9 cellular contexts compared by ENCODE assay signal in genomic region chr1:215606564-215607168, GRCh38. TPM values are rescaled to one million over a fixed set of nuclear protein-coding genes. Genes with fewer than 3 reads are reported as not detected.
DNase-seq lines count a peak whose midpoint lies in the region; ATAC-seq and TF ChIP-seq lines count a peak whose summit lies in the region.
"Had no signal": no experiment of that assay in that cellular context is flagged by ENCODE, and none has a peak within 500 bp of the region (broad histone marks: within the 10 kb centered on the region; RNA-seq: fewer than 3 reads in every experiment).

No MANE protein-coding gene starts in this region.

- H3K27ac Mint-ChIP-seq in activated T-helper 2 cell treated with anti-CD3 and anti-CD28 coated beads, Interferon-gamma antibody, Interleukin-2, Interleukin-4, amounts not matched to agents 10 μg/mL and 5 μg/mL and 100 μg/mL, durations not matched to agents 14 hours and 24 hours and 36 hours: no peak overlapping the region

- peak; percentile 71 for ATAC-seq in GM21529 (IDR thresholded peaks at IDR 0.05; ENCODE audit: unreplicated experiment)
- ATAC-seq in HG03565 (IDR thresholded peaks at IDR 0.05; ENCODE audit: unreplicated experiment): no peak

- intact Hi-C loops in activated T-helper 2 cell treated with anti-CD3 and anti-CD28 coated beads, Interferon-gamma antibody, Interleukin-2, Interleukin-4, amounts not matched to agents 10 μg/mL and 5 μg/mL and 100 μg/mL, durations not matched to agents 14 hours and 24 hours and 36 hours (cut with micrococcal nuclease): no loop called here

- no peak overlapping the region for H3K4me3 Mint-ChIP-seq in activated T-helper 2 cell treated with anti-CD3 and anti-CD28 coated beads, Interferon-gamma antibody, Interleukin-2, Interleukin-4, amounts not matched to agents 10 μg/mL and 5 μg/mL and 100 μg/mL, durations not matched to agents 14 hours and 24 hours and 36 hours (ENCODE audit: low read depth)

- no peaks in the 10 kb centered on the region for H3K9me3 ChIP-seq in BE2C

- no peak overlapping the region for H3K4me3 ChIP-seq in BE2C (ENCODE audit: low read depth, low read length)

- H3K9me3 Mint-ChIP-seq in activated T-helper 2 cell treated with anti-CD3 and anti-CD28 coated beads, Interferon-gamma antibody, Interleukin-2, Interleukin-4, amounts not matched to agents 10 μg/mL and 5 μg/mL and 100 μg/mL, durations not matched to agents 14 hours and 24 hours and 36 hours: no peaks in the 10 kb centered on the region

- H3K4me1 Mint-ChIP-seq in activated T-helper 2 cell treated with anti-CD3 and anti-CD28 coated beads, Interferon-gamma antibody, Interleukin-2, Interleukin-4, amounts not matched to agents 10 μg/mL and 5 μg/mL and 100 μg/mL, durations not matched to agents 14 hours and 24 hours and 36 hours (ENCODE audit: low read depth): no peaks in the 10 kb centered on the region

- no peaks in the 10 kb centered on the region for H3K27me3 Mint-ChIP-seq in activated T-helper 2 cell treated with anti-CD3 and anti-CD28 coated beads, Interferon-gamma antibody, Interleukin-2, Interleukin-4, amounts not matched to agents 10 μg/mL and 5 μg/mL and 100 μg/mL, durations not matched to agents 14 hours and 24 hours and 36 hours (ENCODE audit: low read depth)

- DNase-seq in BE2C (no peak), RWPE1 (ENCODE audit: low spot score) (peak; percentile 17), iPS-NIHi11 (ENCODE audit: low spot score) (peak; percentile 11), NCI-H2029 treated with DMSO at 0.1 percent for 48 hours (lab: John Stamatoyannopoulos, UW) (no peak)
- no peak for DNase-seq in stimulated activated CD4-positive, alpha-beta T cell treated with anti-CD3 and anti-CD28 coated beads, Interleukin-2, amount 100 ng/mL, for 24 hours
- DNase-seq in activated T-helper 2 cell treated with anti-CD3 and anti-CD28 coated beads, Interferon-gamma antibody, Interleukin-2, Interleukin-4, amounts not matched to agents 10 μg/mL and 5 μg/mL and 100 μg/mL, durations not matched to agents 14 hours and 24 hours and 36 hours (ENCODE audit: low spot score): no peak
- DNase-seq: mesendoderm had no signal

- CTCF ChIA-PET in RWPE1 (lab: Yijun Ruan, JAX): no interaction called here

- H3K27me3 ChIP-seq in BE2C: no peaks in the 10 kb centered on the region

- H3K36me3 ChIP-seq in BE2C: peaks cover 29% of the 10 kb centered on the region

- no peak overlapping the region for H3K27ac ChIP-seq in RWPE1

- H3K4me1 ChIP-seq in BE2C: peaks cover 8% of the 10 kb centered on the region; the same call in 1 of the 2 replicates

- peak; percentile 39; the same call in 1 of the 2 replicates for TF ChIP-seq CTCF in BE2C (IDR thresholded peaks at IDR 0.05; ENCODE audit: low read depth, low read length)
- peak; percentile 73 for TF ChIP-seq CTCF in RWPE1 (conservative IDR thresholded peaks at IDR 0.05; ENCODE audit: low read depth)

- POLR2A ChIA-PET in RWPE1 (lab: Yijun Ruan, JAX; ENCODE audit: low non-redundant PET): no interaction called here

- no peaks in the 10 kb centered on the region for H3K36me3 Mint-ChIP-seq in activated T-helper 2 cell treated with anti-CD3 and anti-CD28 coated beads, Interferon-gamma antibody, Interleukin-2, Interleukin-4, amounts not matched to agents 10 μg/mL and 5 μg/mL and 100 μg/mL, durations not matched to agents 14 hours and 24 hours and 36 hours (ENCODE audit: low read depth)

RNA-seq across cellular contexts. Expression of gene KCTD3, which starts 39.6 kb away (rescaled TPM):
- polyA plus RNA-seq in BE2C (2012; ENCODE audit: insufficient read depth, insufficient read length, low read depth): 29.3 TPM
- total RNA-seq in activated T-helper 2 cell treated with anti-CD3 and anti-CD28 coated beads, Interferon-gamma antibody, Interleukin-2, Interleukin-4, amounts not matched to agents 10 μg/mL and 5 μg/mL and 100 μg/mL, durations not matched to agents 14 hours and 24 hours and 36 hours: 6.6 and 6.8 TPM in 2 replicates

Comparison
In these comparisons a context has a peak if more than half of its experiments do, and no peak if none do; other contexts are left out.
1. DNase-seq: peak in RWPE1 (single experiment) and iPS-NIHi11 (single experiment); none in BE2C (single experiment), stimulated activated CD4-positive, alpha-beta T cell treated with anti-CD3 and anti-CD28 coated beads, Interleukin-2, amount 100 ng/mL, for 24 hours (0 of 2), NCI-H2029 treated with DMSO at 0.1 percent for 48 hours (single experiment) and activated T-helper 2 cell treated with anti-CD3 and anti-CD28 coated beads, Interferon-gamma antibody, Interleukin-2, Interleukin-4, amounts not matched to agents 10 μg/mL and 5 μg/mL and 100 μg/mL, durations not matched to agents 14 hours and 24 hours and 36 hours (single experiment).